Comparison of ENCODE assay signal across 21 cellular contexts in the genomic region with DNA sequence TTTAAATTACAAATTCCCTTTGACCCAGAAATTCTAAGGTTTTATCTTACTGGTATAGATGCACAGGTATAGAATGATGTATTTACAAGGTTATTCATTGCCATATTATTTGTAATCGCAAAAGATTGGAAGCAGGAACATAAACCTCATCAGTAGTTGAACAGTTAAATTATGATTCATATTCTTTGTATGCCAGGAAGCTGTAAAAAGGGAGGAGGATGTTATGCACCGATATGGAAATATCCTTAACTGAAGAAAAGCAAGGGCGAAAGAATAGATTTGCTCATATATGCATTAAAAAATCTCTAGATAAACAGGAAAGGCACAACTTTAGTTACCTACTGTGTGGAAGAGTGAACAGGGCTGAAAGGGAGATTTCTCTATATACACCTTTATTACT. TPM values are rescaled to one million over a fixed set of nuclear protein-coding genes. Genes with fewer than 3 reads are reported as not detected.
DNase-seq lines count a peak whose midpoint lies in the region; ATAC-seq, FAIRE-seq and TF ChIP-seq lines count a peak whose summit lies in the region.
"Had no signal": no experiment of that assay in that cellular context is flagged by ENCODE, and none has a peak within 500 bp of the region (broad histone marks: within the 10 kb centered on the region; RNA-seq: fewer than 3 reads in every experiment).

No MANE protein-coding gene starts in this region.

- H3K36me3 Mint-ChIP-seq in CD4-positive, alpha-beta memory T cell = peaks cover 23 to 34% of the 10 kb centered on the region in 2 donors

- POLR2A ChIA-PET in CD4-positive, alpha-beta memory T cell (lab: Charles Lee; ENCODE audit: partially characterized antibody) = no interaction called here

- H3K9me3 Mint-ChIP-seq in CD4-positive, alpha-beta memory T cell = no peaks in the 10 kb centered on the region
- H3K9me3 Mint-ChIP-seq: activated B cell treated with CpG ODN at 0.5 μM for 24 hours; dendritic cell treated with granulocyte-macrophage colony-stimulating factor and Interleukin-4, amounts not matched to agents 40 ng/mL and 50 ng/mL, for 4 days; naive thymus-derived CD8-positive, alpha-beta T cell; stimulated activated naive CD8-positive, alpha-beta T cell treated with anti-CD3 and anti-CD28 coated beads, Interleukin-15, amount 100 ng/mL, for 72 hours had no signal

- H3K9me3 ChIP-seq in SK-N-MC (ENCODE audit: low read depth, low read length) (no peaks in the 10 kb centered on the region), gastroesophageal sphincter (no peaks in the 10 kb centered on the region)
- H3K9me3 ChIP-seq in CD4-positive, alpha-beta memory T cell (ENCODE audit: control insufficient read depth in 1 of 2, low read length in 2 of 2) = no peaks in the 10 kb centered on the region
- H3K9me3 ChIP-seq: ascending aorta, BE2C, MG63, psoas muscle, vagina had no signal

- H3K27me3 ChIP-seq in gastroesophageal sphincter = no peaks in the 10 kb centered on the region
- H3K27me3 ChIP-seq in CD4-positive, alpha-beta memory T cell (ENCODE audit: insufficient read depth, low read length) = no peaks in the 10 kb centered on the region
- H3K27me3 ChIP-seq: ascending aorta, BE2C, MG63, vagina had no signal

- H3K9ac ChIP-seq in SK-N-MC (ENCODE audit: insufficient read length) = no peak overlapping the region

- H3K4me3 ChIP-seq in SK-N-MC (no peak overlapping the region), gastroesophageal sphincter (no peak overlapping the region)
- H3K4me3 ChIP-seq in CD4-positive, alpha-beta memory T cell (ENCODE audit: low read length in 2 of 2) = no peak overlapping the region
- H3K4me3 ChIP-seq: ascending aorta, MG63, psoas muscle, vagina had no signal

- intact Hi-C loops in CD4-positive, alpha-beta memory T cell (cut with micrococcal nuclease) = no loop called here

- 42 to 46% methylated on average over 2 to 3 of the region's 3 CpGs for WGBS in gastroesophageal sphincter (ENCODE audit: low coverage in 1 of 2), 2 donors

- TF ChIP-seq CTCF in gastroesophageal sphincter (IDR thresholded peaks at IDR 0.05) = no peak

- CTCF ChIA-PET in CD4-positive, alpha-beta memory T cell (lab: Charles Lee; ENCODE audit: partially characterized antibody) = no interaction called here

- peaks cover 0 to 5% (median 2%) of the 10 kb centered on the region in 4 donors for H3K4me1 Mint-ChIP-seq in CD4-positive, alpha-beta memory T cell

- peak overlapping the region in 1 of 7 donors; percentile 19 for H3K27ac Mint-ChIP-seq in CD4-positive, alpha-beta memory T cell
- H3K27ac Mint-ChIP-seq: activated B cell treated with CpG ODN at 0.5 μM for 24 hours; dendritic cell treated with granulocyte-macrophage colony-stimulating factor and Interleukin-4, amounts not matched to agents 40 ng/mL and 50 ng/mL, for 4 days had no signal

- no peak overlapping the region for H3K4me3 Mint-ChIP-seq in CD4-positive, alpha-beta memory T cell
- H3K4me3 Mint-ChIP-seq: activated B cell treated with CpG ODN at 0.5 μM for 24 hours; dendritic cell treated with granulocyte-macrophage colony-stimulating factor and Interleukin-4, amounts not matched to agents 40 ng/mL and 50 ng/mL, for 4 days; naive thymus-derived CD8-positive, alpha-beta T cell; stimulated activated naive CD8-positive, alpha-beta T cell treated with anti-CD3 and anti-CD28 coated beads, Interleukin-15, amount 100 ng/mL, for 72 hours had no signal

- 0 out of 2 replicates have a peak overlapping the region, but pooled peaks have one; percentile 10 for H3K27ac ChIP-seq in SK-N-MC
- H3K27ac ChIP-seq in gastroesophageal sphincter = no peak overlapping the region
- no peak overlapping the region for H3K27ac ChIP-seq in CD4-positive, alpha-beta memory T cell (ENCODE audit: low read depth, low read length)
- H3K27ac ChIP-seq: ascending aorta, psoas muscle, vagina had no signal

- no peak for TF ChIP-seq EP300 in gastroesophageal sphincter (IDR thresholded peaks at IDR 0.05)

- H3K36me3 ChIP-seq in SK-N-MC (ENCODE audit: insufficient read depth, low read length) (peaks cover 37% of the 10 kb centered on the region), gastroesophageal sphincter (no peaks in the 10 kb centered on the region)
- H3K36me3 ChIP-seq in CD4-positive, alpha-beta memory T cell (ENCODE audit: insufficient read depth, low read length) = peaks cover 6% of the 10 kb centered on the region

- FAIRE-seq in frontal cortex (lab: Jason Lieb, UNC) = no peak
- FAIRE-seq: HTR-8/SVneo had no signal

- ATAC-seq in gastroesophageal sphincter (no peak), HG02759 (IDR thresholded peaks at IDR 0.05; ENCODE audit: unreplicated experiment) (no peak)
- ATAC-seq: naive thymus-derived CD8-positive, alpha-beta T cell; psoas muscle; stimulated activated naive CD8-positive, alpha-beta T cell treated with anti-CD3 and anti-CD28 coated beads, Interleukin-15, amount 100 ng/mL, for 72 hours had no signal

- DNase-seq in EL (peak; percentile 35), SK-N-MC (ENCODE audit: low read depth, low spot score) (no peak), dermis microvascular lymphatic vessel endothelial cell (ENCODE audit: low read depth in 2 of 2) (peak; percentile 52 to 78), pulmonary artery endothelial cell (ENCODE audit: low read depth, low spot score) (peak; percentile 37), frontal cortex (ENCODE audit: low spot score in 2 of 2) (no peak)
- DNase-seq in CD4-positive, alpha-beta memory T cell = no peak
- DNase-seq: activated B cell treated with CpG ODN at 0.5 μM for 24 hours; activated effector memory CD4-positive, alpha-beta T cell treated with anti-CD3 and anti-CD28 coated beads, Interleukin-2, amount 50 U/mL, for 16 hours; BE2C; MG63; naive thymus-derived CD8-positive, alpha-beta T cell; NCI-H2029; psoas muscle; stimulated activated CD4-positive, alpha-beta T cell treated with anti-CD3 and anti-CD28 coated beads, Interleukin-15, amount 100 ng/mL, for 24 hours; stimulated activated naive CD8-positive, alpha-beta T cell treated with anti-CD3 and anti-CD28 coated beads, Interleukin-15, amount 100 ng/mL, for 72 hours had no signal

- no peaks in the 10 kb centered on the region for H3K27me3 Mint-ChIP-seq in CD4-positive, alpha-beta memory T cell
- H3K27me3 Mint-ChIP-seq: activated B cell treated with CpG ODN at 0.5 μM for 24 hours; dendritic cell treated with granulocyte-macrophage colony-stimulating factor and Interleukin-4, amounts not matched to agents 40 ng/mL and 50 ng/mL, for 4 days; naive thymus-derived CD8-positive, alpha-beta T cell; stimulated activated naive CD8-positive, alpha-beta T cell treated with anti-CD3 and anti-CD28 coated beads, Interleukin-15, amount 100 ng/mL, for 72 hours had no signal

- TF ChIP-seq POLR2A in gastroesophageal sphincter (IDR thresholded peaks at IDR 0.05) = no peak

- peaks cover 0 to 20% (median 0%) of the 10 kb centered on the region in 3 donors for H3K4me1 ChIP-seq in gastroesophageal sphincter
- no peaks in the 10 kb centered on the region for H3K4me1 ChIP-seq in CD4-positive, alpha-beta memory T cell (ENCODE audit: insufficient read depth, low read length)
- H3K4me1 ChIP-seq: BE2C, psoas muscle had no signal

RNA-seq across cellular contexts. Expression of a gene that starts 36.7 kb away (rescaled TPM):
- total RNA-seq in dermis microvascular lymphatic vessel endothelial cell (24.9 and 28.2 TPM in 2 replicates), pulmonary artery endothelial cell (31.3 and 31.9 TPM in 2 replicates), gastroesophageal sphincter (10 to 100 TPM; 54.3 to 68.8 (median 61.5) TPM), frontal cortex (37.9 TPM)
- total RNA-seq in CD4-positive, alpha-beta memory T cell = 10 to 100 TPM; 52.0 to 54.8 TPM
- polyA plus RNA-seq in CD4-positive, alpha-beta memory T cell = 10 to 100 TPM in 1 of 2 donors, 1 to 10 TPM in 1; 4.3 to 19.5 TPM

Comparison
In these comparisons a context has a peak if more than half of its experiments do, and no peak if none do; other contexts are left out.
1. DNase-seq: peak in EL (single experiment), dermis microvascular lymphatic vessel endothelial cell (2 of 2) and pulmonary artery endothelial cell (single experiment); none in SK-N-MC (single experiment), frontal cortex (0 of 2) and CD4-positive, alpha-beta memory T cell (0 of 5).